Comparison of ENCODE assay signal across 7 cellular contexts in the genomic region with DNA sequence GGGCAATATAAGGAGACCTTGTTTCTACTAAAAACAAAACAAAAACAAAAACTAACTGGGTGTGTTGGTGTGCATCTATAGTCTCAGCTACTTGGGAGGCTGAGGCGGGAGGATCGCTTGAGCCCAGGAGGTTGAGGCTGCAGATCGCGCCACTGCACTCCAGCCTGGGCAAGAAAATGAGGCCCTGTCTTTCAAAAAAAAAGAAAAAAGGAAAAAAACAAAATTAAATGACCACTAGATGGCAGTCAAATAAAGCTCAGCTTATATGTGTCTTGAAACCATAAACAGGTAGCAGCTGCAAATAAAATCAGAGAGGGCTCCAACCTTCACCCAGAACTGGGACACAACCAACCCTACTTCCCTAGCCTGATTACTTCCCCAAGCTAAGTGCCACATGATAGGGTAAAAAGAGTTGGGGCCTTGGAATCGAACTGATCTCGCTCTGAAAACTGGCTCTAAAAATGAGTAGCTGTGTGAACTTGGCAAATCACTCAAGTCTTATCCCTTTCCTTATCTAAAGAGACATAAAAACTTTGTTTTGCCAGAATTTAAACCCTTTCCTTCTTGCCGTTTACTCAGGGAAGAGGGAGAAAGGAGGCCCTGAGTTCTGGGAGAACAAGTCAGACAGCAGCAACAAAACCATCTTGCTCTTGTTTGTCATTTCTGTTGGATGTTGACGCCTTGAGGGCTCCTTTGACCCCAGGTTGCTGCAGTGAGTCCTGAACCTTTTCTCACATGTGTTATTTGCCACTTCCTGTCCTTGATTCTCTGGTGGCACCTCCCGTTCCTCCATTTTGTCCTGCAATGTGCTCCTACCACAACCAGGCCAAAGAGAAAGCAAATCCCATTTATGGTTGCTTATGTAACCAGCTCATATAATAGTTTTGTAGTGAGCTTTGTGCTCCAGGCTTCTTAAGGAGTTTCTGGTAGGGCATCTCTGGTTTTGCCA.
A peak's percentile ranks its signal among the peaks of the same experiment; 100 is the strongest.
DNase-seq lines count a peak whose midpoint lies in the region; ATAC-seq and TF ChIP-seq lines count a peak whose summit lies in the region.

No MANE protein-coding gene starts in this region.

- no peak overlapping the region for H3K27ac ChIP-seq in MM.1S (ENCODE audit: low read length)

- H3K4me3 ChIP-seq in MM.1S (ENCODE audit: low read length) (no peak overlapping the region), epithelial cell of esophagus (ENCODE audit: low read length) (no peak overlapping the region)

- H3K9ac ChIP-seq in MM.1S (ENCODE audit: low read length) = no peak overlapping the region

- peak; percentile 60 for TF ChIP-seq CTCF in MM.1S (IDR thresholded peaks at IDR 0.05; ENCODE audit: low read length)
- TF ChIP-seq CTCF in epithelial cell of esophagus (IDR thresholded peaks at IDR 0.05; ENCODE audit: insufficient read depth, low read depth, low read length, missing control alignments) = peak; percentile 40

- no peaks in the 10 kb centered on the region for H3K9me2 ChIP-seq in MM.1S (replicated peaks; ENCODE audit: insufficient read depth, low read length)

- H3K79me2 ChIP-seq in MM.1S (ENCODE audit: low read length) = no peaks in the 10 kb centered on the region

- H3K27me3 Mint-ChIP-seq in naive B cell = peaks cover 0 to under 1% (median 0%) of the 10 kb centered on the region in 3 donors

- H4K20me1 ChIP-seq in MM.1S (ENCODE audit: insufficient read depth, low read length) = no peaks in the 10 kb centered on the region

- H3K27me3 ChIP-seq in MM.1S (replicated peaks; ENCODE audit: insufficient read depth, low read length) = no peaks in the 10 kb centered on the region

- H3K4me3 Mint-ChIP-seq in naive B cell = no peak overlapping the region

- H2AFZ ChIP-seq in MM.1S (ENCODE audit: low read length) = no peak overlapping the region

- H3K36me3 ChIP-seq in MM.1S (replicated peaks; ENCODE audit: insufficient read depth, low read length) = no peaks in the 10 kb centered on the region

- in situ Hi-C loops in G401 (cut with HindIII; ENCODE audit: low sequenced_read_pairs) = no loop called here

- no peaks in the 10 kb centered on the region for H3K9me3 ChIP-seq in MM.1S (replicated peaks; ENCODE audit: insufficient read depth, low read length)

- peaks cover 0 to 2% (median 0%) of the 10 kb centered on the region in 7 donors for H3K9me3 Mint-ChIP-seq in naive B cell

- ATAC-seq in GM21528 (IDR thresholded peaks at IDR 0.05; ENCODE audit: low FRiP score, unreplicated experiment) (peak; percentile 56), SK-N-SH treated with all-trans-retinoic acid at 6 μM for 48 hours (peak; percentile 85), naive B cell (ENCODE audit: low read depth in 2 of 2) (peak; percentile 16 to 48)

- H3K4me1 ChIP-seq in MM.1S (ENCODE audit: low read length) = no peaks in the 10 kb centered on the region

- H3K27ac Mint-ChIP-seq in naive B cell = peak overlapping the region in 3 of 6 donors; percentile 56 to 67 (median 66)

- H3F3A ChIP-seq in MM.1S (ENCODE audit: insufficient read depth, low read length) = no peaks in the 10 kb centered on the region

- peak; percentile 80 for DNase-seq in G401 (ENCODE audit: low spot score)
- peak; percentile 52 for DNase-seq in MM.1S
- DNase-seq in epithelial cell of esophagus (ENCODE audit: low read depth) = peak; percentile 63
- DNase-seq in naive B cell = peak; percentile 30
- no peak for DNase-seq in NCI-H128 (lab: John Stamatoyannopoulos, UW; ENCODE audit: unreplicated experiment)

- peaks cover 4 to 11% (median 7%) of the 10 kb centered on the region in 3 donors for H3K4me1 Mint-ChIP-seq in naive B cell

- H3K4me2 ChIP-seq in MM.1S (ENCODE audit: low read depth, low read length) = no peak overlapping the region

- no peaks in the 10 kb centered on the region for H3K36me3 Mint-ChIP-seq in naive B cell

TF ChIP-seq in SK-N-SH treated with all-trans-retinoic acid at 6 μM for 48 hours, 23 proteins besides CTCF, POLR2A, EP300 and RAD21:
- TF ChIP-seq ESRRG (CRISPR knock-in tag; IDR thresholded peaks at IDR 0.05) = no peak
- TF ChIP-seq SNAI2 (CRISPR knock-in tag; IDR thresholded peaks at IDR 0.05) = no peak
- TF ChIP-seq, protein P1, sequence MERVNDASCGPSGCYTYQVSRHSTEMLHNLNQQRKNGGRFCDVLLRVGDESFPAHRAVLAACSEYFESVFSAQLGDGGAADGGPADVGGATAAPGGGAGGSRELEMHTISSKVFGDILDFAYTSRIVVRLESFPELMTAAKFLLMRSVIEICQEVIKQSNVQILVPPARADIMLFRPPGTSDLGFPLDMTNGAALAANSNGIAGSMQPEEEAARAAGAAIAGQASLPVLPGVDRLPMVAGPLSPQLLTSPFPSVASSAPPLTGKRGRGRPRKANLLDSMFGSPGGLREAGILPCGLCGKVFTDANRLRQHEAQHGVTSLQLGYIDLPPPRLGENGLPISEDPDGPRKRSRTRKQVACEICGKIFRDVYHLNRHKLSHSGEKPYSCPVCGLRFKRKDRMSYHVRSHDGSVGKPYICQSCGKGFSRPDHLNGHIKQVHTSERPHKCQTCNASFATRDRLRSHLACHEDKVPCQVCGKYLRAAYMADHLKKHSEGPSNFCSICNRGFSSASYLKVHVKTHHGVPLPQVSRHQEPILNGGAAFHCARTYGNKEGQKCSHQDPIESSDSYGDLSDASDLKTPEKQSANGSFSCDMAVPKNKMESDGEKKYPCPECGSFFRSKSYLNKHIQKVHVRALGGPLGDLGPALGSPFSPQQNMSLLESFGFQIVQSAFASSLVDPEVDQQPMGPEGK (CRISPR knock-in tag; IDR thresholded peaks at IDR 0.05; ENCODE audit: borderline replicate concordance) = no peak
- TF ChIP-seq BACH2 (CRISPR knock-in tag; IDR thresholded peaks at IDR 0.05; ENCODE audit: borderline replicate concordance) = no peak

Comparison
In these comparisons a context has a peak if more than half of its experiments do, and no peak if none do; other contexts are left out.
1. ATAC-seq: peak in every context shown above with its lines; median percentile 85 in SK-N-SH treated with all-trans-retinoic acid at 6 μM for 48 hours; 56 in GM21528; 32 in naive B cell.